Comparison of ENCODE assay signal across 1 cellular context in the genomic region with DNA sequence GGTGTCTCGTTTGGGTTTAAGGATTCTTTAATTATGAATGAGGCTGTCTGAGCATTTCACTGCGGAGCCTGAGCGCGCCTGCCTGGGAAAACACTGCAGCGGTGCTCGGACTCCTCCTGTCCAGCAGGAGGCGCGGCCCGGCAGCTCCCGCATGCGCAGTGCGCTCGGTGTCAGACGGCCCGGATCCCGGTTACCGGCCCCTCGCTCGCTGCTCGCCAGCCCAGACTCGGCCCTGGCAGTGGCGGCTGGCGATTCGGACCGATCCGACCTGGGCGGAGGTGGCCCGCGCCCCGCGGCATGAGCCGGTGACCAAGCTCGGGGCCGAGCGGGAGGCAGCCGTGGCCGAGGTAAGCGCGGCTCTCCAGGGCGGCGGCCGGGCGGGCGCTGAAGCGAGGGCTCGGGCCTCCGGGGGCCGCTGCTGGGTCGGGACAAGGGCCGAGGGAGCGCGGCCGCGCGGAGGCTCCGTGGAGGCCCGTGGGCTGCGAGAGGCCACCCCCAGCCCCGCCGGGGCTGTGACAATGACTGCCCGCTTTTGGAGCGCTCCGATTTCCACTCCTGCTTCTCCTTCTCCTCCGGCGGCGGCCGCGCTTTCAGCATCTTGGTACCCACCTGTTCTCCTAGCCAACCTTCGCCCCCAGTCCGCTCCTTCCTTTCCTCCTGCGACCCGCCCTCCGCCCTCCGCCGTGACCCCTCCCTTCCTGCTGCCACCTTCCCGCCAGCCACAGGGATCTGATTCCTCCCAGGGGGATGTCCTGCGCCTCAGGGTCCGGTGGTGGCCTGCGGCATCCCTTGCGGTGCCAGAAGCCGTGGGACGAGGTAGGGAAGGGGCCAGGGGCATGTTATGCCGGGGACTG.
TF ChIP-seq lines count a peak whose summit lies in the region.

Gene EXT2, plus strand, starts transcription at position 173 of the 854 bp plus-strand sequence. CDS start 12,035 bp downstream, outside the sequence.

TF ChIP-seq in HepG2, 621 proteins besides CTCF, POLR2A, EP300 and RAD21 (continued from another document and continues in another):
- TF ChIP-seq ZBTB44 (CRISPR knock-in tag; IDR thresholded peaks at IDR 0.05) (no peak), SOX5 (CRISPR knock-in tag; IDR thresholded peaks at IDR 0.05; ENCODE audit: borderline replicate concordance) (no peak), ZBTB10 (CRISPR knock-in tag; IDR thresholded peaks at IDR 0.05; ENCODE audit: borderline replicate concordance) (no peak), PAX8 (CRISPR knock-in tag; IDR thresholded peaks at IDR 0.05; ENCODE audit: borderline replicate concordance) (no peak), NFIB (CRISPR knock-in tag; IDR thresholded peaks at IDR 0.05; ENCODE audit: borderline replicate concordance) (no peak), DNMT3B (CRISPR knock-in tag; conservative IDR thresholded peaks at IDR 0.05) (no peak), SMARCE1 (IDR thresholded peaks at IDR 0.05; ENCODE audit: borderline replicate concordance) (no peak), KDM3A (CRISPR knock-in tag; IDR thresholded peaks at IDR 0.05; ENCODE audit: low read depth) (no peak), FOXJ3 (CRISPR knock-in tag; IDR thresholded peaks at IDR 0.05; ENCODE audit: borderline replicate concordance) (no peak), FOXP1 (IDR thresholded peaks at IDR 0.05) (no peak), FOXP1 (CRISPR knock-in tag; IDR thresholded peaks at IDR 0.05) (no peak), E2F2 (CRISPR knock-in tag; IDR thresholded peaks at IDR 0.05; ENCODE audit: borderline replicate concordance) (no peak), RNF219 (CRISPR knock-in tag; IDR thresholded peaks at IDR 0.05) (no peak), ZNF607 (CRISPR knock-in tag; IDR thresholded peaks at IDR 0.05; ENCODE audit: borderline replicate concordance) (no peak), ZBTB21 (CRISPR knock-in tag; IDR thresholded peaks at IDR 0.05) (no peak), HNRNPUL1 (IDR thresholded peaks at IDR 0.05; ENCODE audit: low read depth, low read length) (no peak), SNAPC2 (CRISPR knock-in tag; IDR thresholded peaks at IDR 0.05) (no peak), NFE2L2 (IDR thresholded peaks at IDR 0.05; ENCODE audit: low read length) (no peak), ZNF83 (CRISPR knock-in tag; IDR thresholded peaks at IDR 0.05; ENCODE audit: borderline replicate concordance) (no peak), XBP1 (CRISPR knock-in tag; IDR thresholded peaks at IDR 0.05) (no peak), EZH2 (conservative IDR thresholded peaks at IDR 0.05; ENCODE audit: low read depth, low read length) (no peak), KDM5A (IDR thresholded peaks at IDR 0.05; ENCODE audit: borderline replicate concordance, low read length) (no peak), ERF (CRISPR knock-in tag; IDR thresholded peaks at IDR 0.05) (peak; percentile 39; the same call in 1 of the 2 replicates), YY1 (IDR thresholded peaks at IDR 0.05; ENCODE audit: insufficient read depth, insufficient replicate concordance, low read depth, low read length) (no peak), REXO4 (CRISPR knock-in tag; IDR thresholded peaks at IDR 0.05; ENCODE audit: borderline replicate concordance) (no peak), YEATS4 (CRISPR knock-in tag; IDR thresholded peaks at IDR 0.05; ENCODE audit: borderline replicate concordance) (peak; percentile 83), ZBTB7A (CRISPR knock-in tag; IDR thresholded peaks at IDR 0.05) (no peak), KDM6A (CRISPR knock-in tag; IDR thresholded peaks at IDR 0.05; ENCODE audit: low read depth) (no peak), PAF1 (CRISPR knock-in tag; IDR thresholded peaks at IDR 0.05) (no peak), TRAFD1 (CRISPR knock-in tag; IDR thresholded peaks at IDR 0.05; ENCODE audit: borderline replicate concordance) (no peak), RFX5 (IDR thresholded peaks at IDR 0.05; ENCODE audit: low read depth, low read length) (no peak), TGIF2 (CRISPR knock-in tag; IDR thresholded peaks at IDR 0.05) (peak; percentile 20; the same call in 1 of the 2 replicates), ZKSCAN8 (CRISPR knock-in tag; IDR thresholded peaks at IDR 0.05; ENCODE audit: borderline replicate concordance) (no peak), U2AF2 (IDR thresholded peaks at IDR 0.05; ENCODE audit: low read depth, low read length) (no peak), MEIS1 (CRISPR knock-in tag; IDR thresholded peaks at IDR 0.05; ENCODE audit: borderline replicate concordance) (no peak)
- TF ChIP-seq, protein P1, sequence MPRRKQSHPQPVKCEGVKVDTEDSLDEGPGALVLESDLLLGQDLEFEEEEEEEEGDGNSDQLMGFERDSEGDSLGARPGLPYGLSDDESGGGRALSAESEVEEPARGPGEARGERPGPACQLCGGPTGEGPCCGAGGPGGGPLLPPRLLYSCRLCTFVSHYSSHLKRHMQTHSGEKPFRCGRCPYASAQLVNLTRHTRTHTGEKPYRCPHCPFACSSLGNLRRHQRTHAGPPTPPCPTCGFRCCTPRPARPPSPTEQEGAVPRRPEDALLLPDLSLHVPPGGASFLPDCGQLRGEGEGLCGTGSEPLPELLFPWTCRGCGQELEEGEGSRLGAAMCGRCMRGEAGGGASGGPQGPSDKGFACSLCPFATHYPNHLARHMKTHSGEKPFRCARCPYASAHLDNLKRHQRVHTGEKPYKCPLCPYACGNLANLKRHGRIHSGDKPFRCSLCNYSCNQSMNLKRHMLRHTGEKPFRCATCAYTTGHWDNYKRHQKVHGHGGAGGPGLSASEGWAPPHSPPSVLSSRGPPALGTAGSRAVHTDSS (CRISPR knock-in tag; conservative IDR thresholded peaks at IDR 0.05), result no peak
- TF ChIP-seq, protein P2, sequence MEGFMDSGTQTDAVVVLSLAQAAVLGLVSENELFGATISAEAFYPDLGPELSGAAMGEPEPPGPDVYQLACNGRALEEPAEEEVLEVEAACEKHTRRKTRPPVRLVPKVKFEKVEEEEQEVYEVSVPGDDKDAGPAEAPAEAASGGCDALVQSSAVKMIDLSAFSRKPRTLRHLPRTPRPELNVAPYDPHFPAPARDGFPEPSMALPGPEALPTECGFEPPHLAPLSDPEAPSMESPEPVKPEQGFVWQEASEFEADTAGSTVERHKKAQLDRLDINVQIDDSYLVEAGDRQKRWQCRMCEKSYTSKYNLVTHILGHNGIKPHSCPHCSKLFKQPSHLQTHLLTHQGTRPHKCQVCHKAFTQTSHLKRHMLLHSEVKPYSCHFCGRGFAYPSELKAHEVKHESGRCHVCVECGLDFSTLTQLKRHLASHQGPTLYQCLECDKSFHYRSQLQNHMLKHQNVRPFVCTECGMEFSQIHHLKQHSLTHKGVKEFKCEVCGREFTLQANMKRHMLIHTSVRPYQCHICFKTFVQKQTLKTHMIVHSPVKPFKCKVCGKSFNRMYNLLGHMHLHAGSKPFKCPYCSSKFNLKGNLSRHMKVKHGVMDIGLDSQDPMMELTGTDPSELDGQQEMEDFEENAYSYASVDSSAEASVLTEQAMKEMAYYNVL (CRISPR knock-in tag; IDR thresholded peaks at IDR 0.05; ENCODE audit: borderline replicate concordance), result no peak
- TF ChIP-seq, protein P3, sequence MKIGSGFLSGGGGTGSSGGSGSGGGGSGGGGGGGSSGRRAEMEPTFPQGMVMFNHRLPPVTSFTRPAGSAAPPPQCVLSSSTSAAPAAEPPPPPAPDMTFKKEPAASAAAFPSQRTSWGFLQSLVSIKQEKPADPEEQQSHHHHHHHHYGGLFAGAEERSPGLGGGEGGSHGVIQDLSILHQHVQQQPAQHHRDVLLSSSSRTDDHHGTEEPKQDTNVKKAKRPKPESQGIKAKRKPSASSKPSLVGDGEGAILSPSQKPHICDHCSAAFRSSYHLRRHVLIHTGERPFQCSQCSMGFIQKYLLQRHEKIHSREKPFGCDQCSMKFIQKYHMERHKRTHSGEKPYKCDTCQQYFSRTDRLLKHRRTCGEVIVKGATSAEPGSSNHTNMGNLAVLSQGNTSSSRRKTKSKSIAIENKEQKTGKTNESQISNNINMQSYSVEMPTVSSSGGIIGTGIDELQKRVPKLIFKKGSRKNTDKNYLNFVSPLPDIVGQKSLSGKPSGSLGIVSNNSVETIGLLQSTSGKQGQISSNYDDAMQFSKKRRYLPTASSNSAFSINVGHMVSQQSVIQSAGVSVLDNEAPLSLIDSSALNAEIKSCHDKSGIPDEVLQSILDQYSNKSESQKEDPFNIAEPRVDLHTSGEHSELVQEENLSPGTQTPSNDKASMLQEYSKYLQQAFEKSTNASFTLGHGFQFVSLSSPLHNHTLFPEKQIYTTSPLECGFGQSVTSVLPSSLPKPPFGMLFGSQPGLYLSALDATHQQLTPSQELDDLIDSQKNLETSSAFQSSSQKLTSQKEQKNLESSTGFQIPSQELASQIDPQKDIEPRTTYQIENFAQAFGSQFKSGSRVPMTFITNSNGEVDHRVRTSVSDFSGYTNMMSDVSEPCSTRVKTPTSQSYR (CRISPR knock-in tag; IDR thresholded peaks at IDR 0.05; ENCODE audit: borderline replicate concordance), result no peak
- TF ChIP-seq, protein P4, sequence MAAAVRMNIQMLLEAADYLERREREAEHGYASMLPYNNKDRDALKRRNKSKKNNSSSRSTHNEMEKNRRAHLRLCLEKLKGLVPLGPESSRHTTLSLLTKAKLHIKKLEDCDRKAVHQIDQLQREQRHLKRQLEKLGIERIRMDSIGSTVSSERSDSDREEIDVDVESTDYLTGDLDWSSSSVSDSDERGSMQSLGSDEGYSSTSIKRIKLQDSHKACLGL (CRISPR knock-in tag; IDR thresholded peaks at IDR 0.05), result no peak
